In genomic region chr2:38109732-38110181, GRCh38 we compare ENCODE assay signal across 16 cellular contexts. TPM values are rescaled to one million over a fixed set of nuclear protein-coding genes. Genes with fewer than 3 reads are reported as not detected.
DNase-seq lines count a peak whose midpoint lies in the region; ATAC-seq and TF ChIP-seq lines count a peak whose summit lies in the region.
"Had no signal": no experiment of that assay in that cellular context is flagged by ENCODE, and none has a peak within 500 bp of the region (broad histone marks: within the 10 kb centered on the region; RNA-seq: fewer than 3 reads in every experiment).

No MANE protein-coding gene starts in this region.

- H3K23ac ChIP-seq in IMR-90 (ENCODE audit: low read depth, low read length): no peak overlapping the region

- no peak overlapping the region for H3K56ac ChIP-seq in IMR-90 (ENCODE audit: extremely low read depth, insufficient read depth, low read length)

- H2BK120ac ChIP-seq in IMR-90 (ENCODE audit: low read depth, low read length): no peak overlapping the region

- H3K9me1 ChIP-seq in IMR-90 (ENCODE audit: insufficient read depth, low read length): peaks cover 2% of the 10 kb centered on the region; the same call in 1 of the 2 replicates

- TF ChIP-seq CTCF in IMR-90 (conservative IDR thresholded peaks at IDR 0.05; ENCODE audit: low read depth, low read length): no peak
- no peak for TF ChIP-seq CTCF in epithelial cell of proximal tubule (conservative IDR thresholded peaks at IDR 0.05; ENCODE audit: low read depth, low read length)
- TF ChIP-seq CTCF in CD8-positive, alpha-beta T cell (IDR thresholded peaks at IDR 0.05): no peak

- H3K4me3 Mint-ChIP-seq in CD8-positive, alpha-beta T cell: no peak overlapping the region

- H4K5ac ChIP-seq in IMR-90 (ENCODE audit: low read depth, low read length): no peak overlapping the region

- H4K91ac ChIP-seq in IMR-90 (ENCODE audit: insufficient read depth, low read depth, low read length): no peak overlapping the region

- peaks cover 7% of the 10 kb centered on the region for H3K4me1 ChIP-seq in IMR-90 (ENCODE audit: control insufficient read depth, insufficient read depth, low read length)
- peaks cover 0 to 18% of the 10 kb centered on the region in 2 donors for H3K4me1 ChIP-seq in muscle layer of duodenum (ENCODE audit: control insufficient read depth in 1 of 2, insufficient read depth in 2 of 2, low read length in 2 of 2)
- H3K4me1 ChIP-seq in CD8-positive, alpha-beta T cell (ENCODE audit: insufficient read depth, low read length): no peaks in the 10 kb centered on the region
- H3K4me1 ChIP-seq: BLaER1 had no signal

- peak overlapping the region; percentile 36; the same call in 1 of the 2 replicates for H3K4ac ChIP-seq in IMR-90 (ENCODE audit: low read depth, low read length)

- H4K8ac ChIP-seq in IMR-90 (ENCODE audit: low read depth in 2 of 2, low read length in 2 of 2): no peak overlapping the region

- H2BK20ac ChIP-seq in IMR-90 (ENCODE audit: low read depth, low read length): peak overlapping the region; percentile 33; the same call in 1 of the 2 replicates

- TF ChIP-seq POLR2A in IMR-90 (IDR thresholded peaks at IDR 0.05; ENCODE audit: low read depth, low read length): no peak

- WGBS in IMR-90 (ENCODE audit: extremely low coverage in 2 of 2, insufficient read length in 1 of 2), 2 experiments: no CpG with 5 or more reads among the region's 4 CpGs

- POLR2A ChIA-PET in IMR-90 (lab: Charles Lee; ENCODE audit: unreplicated experiment): no interaction called here
- POLR2A ChIA-PET in CD8-positive, alpha-beta T cell (lab: Charles Lee): no interaction called here

- TF ChIP-seq RAD21 in IMR-90 (IDR thresholded peaks at IDR 0.05; ENCODE audit: low read length): no peak

- H3K79me1 ChIP-seq in IMR-90 (ENCODE audit: low read depth in 1 of 2, low read length in 2 of 2): no peaks in the 10 kb centered on the region

- no peaks in the 10 kb centered on the region for H3K36me3 Mint-ChIP-seq in CD8-positive, alpha-beta T cell

- H3K27me3 ChIP-seq in IMR-90 (ENCODE audit: control insufficient read depth, insufficient read depth, low read length) (peaks cover 11% of the 10 kb centered on the region; the same call in 1 of the 2 replicates), muscle layer of duodenum (ENCODE audit: low read depth, low read length) (no peaks in the 10 kb centered on the region)
- no peaks in the 10 kb centered on the region for H3K27me3 ChIP-seq in CD8-positive, alpha-beta T cell (ENCODE audit: insufficient read depth, low read length)
- H3K27me3 ChIP-seq: BLaER1, gastroesophageal sphincter had no signal

- no peak overlapping the region for H3K9ac ChIP-seq in IMR-90 (ENCODE audit: low read depth, low read length)
- H3K9ac ChIP-seq: BLaER1 had no signal

- no peak overlapping the region for H2BK5ac ChIP-seq in IMR-90 (ENCODE audit: low read depth, low read length, poor library complexity, severe bottlenecking)

- no peak overlapping the region for H2AFZ ChIP-seq in IMR-90 (replicated peaks; ENCODE audit: low read length, poor library complexity)

- dilution Hi-C loops in IMR-90 (cut with HindIII; ENCODE audit: low sequenced_read_pairs, unreplicated experiment): no loop called here

- H3K4me3 ChIP-seq in IMR-90 (ENCODE audit: insufficient read depth, low read depth, low read length) (no peak overlapping the region), epithelial cell of proximal tubule (ENCODE audit: low read depth, low read length) (peak overlapping the region; percentile 23), muscle layer of duodenum (ENCODE audit: low read depth in 1 of 2, low read length in 2 of 2) (no peak overlapping the region)
- no peak overlapping the region for H3K4me3 ChIP-seq in CD8-positive, alpha-beta T cell (ENCODE audit: low read depth, low read length)
- H3K4me3 ChIP-seq: BLaER1, gastroesophageal sphincter, thoracic aorta had no signal

- H3K14ac ChIP-seq in IMR-90 (replicated peaks; ENCODE audit: low read depth, low read length): no peak overlapping the region

- intact Hi-C loops in IMR-90 (cut with micrococcal nuclease): no loop called here
- intact Hi-C loops in CD8-positive, alpha-beta T cell (cut with DNase I, micrococcal nuclease): loop anchor here in 1 of 2 experiments (10.0 kb wide), 1 partner anchor 715 kb away; no protein-coding TSS in a partner anchor

- DNase-seq in IMR-90 (no peak), epithelial cell of proximal tubule (ENCODE audit: low read depth) (peak; percentile 82), ecto neural progenitor cell (ENCODE audit: low spot score) (no peak), RKO (ENCODE audit: low spot score) (no peak)
- DNase-seq in effector CD8-positive, alpha-beta T cell (lab: John Stamatoyannopoulos, UW): no peak
- DNase-seq in CD8-positive, alpha-beta T cell: no peak
- DNase-seq: activated CD4-positive, alpha-beta T cell treated with anti-CD3 and anti-CD28 coated beads for 4 hours; activated effector memory CD4-positive, alpha-beta T cell treated with anti-CD3 and anti-CD28 coated beads, Interleukin-2, amount 50 U/mL, for 16 hours; central memory CD4-positive, alpha-beta T cell; NCI-H748 treated with DMSO at 0.1 percent for 48 hours had no signal

- H3K4me1 Mint-ChIP-seq in CD8-positive, alpha-beta T cell (ENCODE audit: low read depth): no peaks in the 10 kb centered on the region

- CTCF ChIA-PET in IMR-90 (lab: Yijun Ruan, JAX): interaction anchor here (0.7 kb wide), 1 partner anchor 138 kb away, joined by 3 read pairs; no protein-coding TSS in a partner anchor
- CTCF ChIA-PET in CD8-positive, alpha-beta T cell (lab: Charles Lee): no interaction called here

- H3K36me3 ChIP-seq in IMR-90 (ENCODE audit: control insufficient read depth, insufficient read depth, low read length) (no peaks in the 10 kb centered on the region), muscle layer of duodenum (ENCODE audit: control insufficient read depth in 1 of 2, insufficient read depth in 2 of 2, low read length in 2 of 2) (no peaks in the 10 kb centered on the region)
- no peaks in the 10 kb centered on the region for H3K36me3 ChIP-seq in CD8-positive, alpha-beta T cell (ENCODE audit: insufficient read depth, low read length)
- H3K36me3 ChIP-seq: BLaER1, gastroesophageal sphincter, thoracic aorta had no signal

- no TSS peak for BruUV-seq in IMR-90 (replicated peaks; lab: Mats Ljungman, UMichigan)

- H3K27ac ChIP-seq in IMR-90 (ENCODE audit: insufficient read depth, low read length) (no peak overlapping the region), muscle layer of duodenum (ENCODE audit: low read length) (peak overlapping the region; percentile 22)
- no peak overlapping the region for H3K27ac ChIP-seq in CD8-positive, alpha-beta T cell (ENCODE audit: low read depth, low read length)
- H3K27ac ChIP-seq: BLaER1, thoracic aorta had no signal

- H4K20me1 ChIP-seq in IMR-90 (ENCODE audit: insufficient read depth, low read length): no peaks in the 10 kb centered on the region
- H4K20me1 ChIP-seq: BLaER1 had no signal

- no peak overlapping the region for H2AK9ac ChIP-seq in IMR-90 (replicated peaks; ENCODE audit: low read depth, low read length, poor library complexity)

- ATAC-seq in GM18508 (IDR thresholded peaks at IDR 0.05; ENCODE audit: insufficient read depth, unreplicated experiment): peak; percentile 56
- ATAC-seq in IMR-90 (ENCODE audit: low read depth): no peak
- ATAC-seq in CD8-positive, alpha-beta T cell: no peak
- ATAC-seq: gastroesophageal sphincter, HCT116 had no signal

- H3K4me2 ChIP-seq in IMR-90 (ENCODE audit: low read depth, low read length): no peak overlapping the region
- H3K4me2 ChIP-seq: BLaER1 had no signal

- H3K9me3 Mint-ChIP-seq in CD8-positive, alpha-beta T cell: peaks cover 3% of the 10 kb centered on the region

- in situ Hi-C loops in IMR-90 (cut with MboI; ENCODE audit: low sequenced_read_pairs): no loop called here

- H2AK5ac ChIP-seq in IMR-90 (ENCODE audit: low read depth, low read length): no peak overlapping the region

- no peak overlapping the region for H3K27ac Mint-ChIP-seq in CD8-positive, alpha-beta T cell

- H3K18ac ChIP-seq in IMR-90 (ENCODE audit: low read depth, low read length): no peak overlapping the region

- H3K27me3 Mint-ChIP-seq in CD8-positive, alpha-beta T cell (ENCODE audit: low read depth): peaks cover 27% of the 10 kb centered on the region

- no peak overlapping the region for H2BK15ac ChIP-seq in IMR-90 (ENCODE audit: low read depth, low read length)

- no peaks in the 10 kb centered on the region for H3K9me3 ChIP-seq in IMR-90 (ENCODE audit: control insufficient read depth, insufficient read depth, low read length)
- H3K9me3 ChIP-seq in muscle layer of duodenum (ENCODE audit: control insufficient read depth in 1 of 2, low read length in 2 of 2): peaks cover 0 to 3% of the 10 kb centered on the region in 2 donors
- H3K9me3 ChIP-seq in CD8-positive, alpha-beta T cell (ENCODE audit: low read length): no peaks in the 10 kb centered on the region
- H3K9me3 ChIP-seq: BLaER1, gastroesophageal sphincter, thoracic aorta had no signal

TF ChIP-seq in IMR-90, 13 proteins besides CTCF, POLR2A, EP300 and RAD21:
- no peak for TF ChIP-seq RCOR1 (IDR thresholded peaks at IDR 0.05; ENCODE audit: insufficient replicate concordance, low read length)
- no peak for TF ChIP-seq SMC3 (IDR thresholded peaks at IDR 0.05; ENCODE audit: low read depth, low read length)
- TF ChIP-seq MAFK (IDR thresholded peaks at IDR 0.05; ENCODE audit: low read depth, low read length): no peak
- TF ChIP-seq MXI1 (IDR thresholded peaks at IDR 0.05; ENCODE audit: borderline replicate concordance, low read depth, low read length): no peak
- TF ChIP-seq CEBPB (IDR thresholded peaks at IDR 0.05; ENCODE audit: low read depth, low read length): no peak
- TF ChIP-seq, protein P1, sequence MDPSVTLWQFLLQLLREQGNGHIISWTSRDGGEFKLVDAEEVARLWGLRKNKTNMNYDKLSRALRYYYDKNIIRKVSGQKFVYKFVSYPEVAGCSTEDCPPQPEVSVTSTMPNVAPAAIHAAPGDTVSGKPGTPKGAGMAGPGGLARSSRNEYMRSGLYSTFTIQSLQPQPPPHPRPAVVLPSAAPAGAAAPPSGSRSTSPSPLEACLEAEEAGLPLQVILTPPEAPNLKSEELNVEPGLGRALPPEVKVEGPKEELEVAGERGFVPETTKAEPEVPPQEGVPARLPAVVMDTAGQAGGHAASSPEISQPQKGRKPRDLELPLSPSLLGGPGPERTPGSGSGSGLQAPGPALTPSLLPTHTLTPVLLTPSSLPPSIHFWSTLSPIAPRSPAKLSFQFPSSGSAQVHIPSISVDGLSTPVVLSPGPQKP (IDR thresholded peaks at IDR 0.05; ENCODE audit: borderline replicate concordance, low read depth, low read length): no peak
- no peak for TF ChIP-seq CHD1 (IDR thresholded peaks at IDR 0.05; ENCODE audit: low read depth, low read length)
- TF ChIP-seq FOS (IDR thresholded peaks at IDR 0.05; ENCODE audit: low read depth, low read length): no peak
- no peak for TF ChIP-seq NFE2L2 (IDR thresholded peaks at IDR 0.05; ENCODE audit: low read depth, low read length)
- TF ChIP-seq BHLHE40 (IDR thresholded peaks at IDR 0.05; ENCODE audit: low read depth, low read length): no peak

RNA-seq across cellular contexts. Expression of gene CYP1B1, which starts 33.8 kb away (rescaled TPM):
- total RNA-seq in IMR-90 (2012; rRNA removed) (1.1 and 1.9 TPM in 2 replicates), epithelial cell of proximal tubule (5.4 and 17.5 TPM in 2 replicates)
- polyA plus RNA-seq in IMR-90 (2012; rRNA removed): 0.65 and 0.77 TPM in 2 replicates
- polyA plus RNA-seq in IMR-90 (2012; cell fraction: cytosol; rRNA removed): 0.69 and 1.8 TPM in 2 replicates
- polyA plus RNA-seq in IMR-90 (2012; cell fraction: nucleus; rRNA removed; ENCODE audit: low replicate concordance): 1.5 and 2.4 TPM in 2 replicates
- not detected for total RNA-seq in CD8-positive, alpha-beta T cell
